Comparison of ENCODE assay signal across 25 cellular contexts in genomic region chr5:162990063-162990462, GRCh38.
"Had no signal": no experiment of that assay in that cellular context is flagged by ENCODE, and none has a peak within 500 bp of the region (broad histone marks: within the 10 kb centered on the region; RNA-seq: fewer than 3 reads in every experiment).

No MANE protein-coding gene starts in this region.

- DNase-seq: natural killer cell; occipital lobe; ovary; posterior cingulate gyrus; psoas muscle; right cardiac atrium; spleen; stimulated activated CD4-positive, alpha-beta T cell treated with anti-CD3 and anti-CD28 coated beads, Interleukin-12 subunit alpha, Interleukin-12 subunit beta, amount 100 ng/mL, for 4 hours; stimulated activated CD4-positive, alpha-beta T cell treated with anti-CD3 and anti-CD28 coated beads, Interleukin-1b, Interleukin-23, amount 100 ng/mL, for 48 hours; stimulated activated CD4-positive, alpha-beta T cell treated with anti-CD3 and anti-CD28 coated beads, Interleukin-4, amount 100 ng/mL, for 1 hour; stimulated activated CD4-positive, alpha-beta T cell treated with anti-CD3 and anti-CD28 coated beads, Interleukin-4, amount 100 ng/mL, for 4 hours; stimulated activated CD8-positive, alpha-beta memory T cell treated with anti-CD3 and anti-CD28 coated beads, Interleukin-4, amount 100 ng/mL, for 48 hours; stimulated activated naive CD4-positive, alpha-beta T cell; stimulated activated naive CD8-positive, alpha-beta T cell treated with anti-CD3 and anti-CD28 coated beads, Interleukin-15, amount 100 ng/mL, for 72 hours; stimulated activated naive CD8-positive, alpha-beta T cell treated with anti-CD3 and anti-CD28 coated beads, Interleukin-15, Interleukin-2, amounts not matched to agents 100 U/mL and 50 U/mL, for 24 hours; testis; tibial artery; transverse colon; upper lobe of right lung; uterus had no signal

- H3K27me3 ChIP-seq: neural progenitor cell, ovary, spleen, suprapubic skin, testis, tibial artery, transverse colon, upper lobe of right lung, uterus had no signal

- H3K4me2 ChIP-seq: neural progenitor cell, smooth muscle cell had no signal

- H3K79me2 ChIP-seq: parathyroid adenoma had no signal

- H3K4me3 ChIP-seq: neural progenitor cell, ovary, psoas muscle, skin epidermis, smooth muscle cell, spleen, suprapubic skin, testis, tibial artery, transverse colon, upper lobe of right lung, uterus had no signal

- H3K9ac ChIP-seq: neural progenitor cell, parathyroid adenoma had no signal

- H3K4me1 ChIP-seq: neural progenitor cell, parathyroid adenoma, psoas muscle, spleen, suprapubic skin, testis, tibial artery, transverse colon, upper lobe of right lung, uterus had no signal

- H2AFZ ChIP-seq: neural progenitor cell, parathyroid adenoma had no signal

- H3K36me3 ChIP-seq: neural progenitor cell, ovary, spleen, suprapubic skin, tibial artery, transverse colon, upper lobe of right lung, uterus had no signal

- H3K27ac ChIP-seq: neural progenitor cell, ovary, parathyroid adenoma, psoas muscle, skin epidermis, spleen, suprapubic skin, testis, tibial artery, transverse colon, upper lobe of right lung, uterus had no signal
